2 cellular contexts compared by ENCODE assay signal in genomic region chr5:56567278-56567677, GRCh38.
TF ChIP-seq lines count a peak whose summit lies in the region.

No MANE protein-coding gene starts in this region.

TF ChIP-seq in GM23338, 12 proteins besides CTCF, POLR2A, EP300 and RAD21 (continued from another document):
- no peak for TF ChIP-seq REST (IDR thresholded peaks at IDR 0.05; ENCODE audit: unreplicated experiment)
- no peak for TF ChIP-seq POLR2AphosphoS5 (IDR thresholded peaks at IDR 0.05; ENCODE audit: low read depth)
- TF ChIP-seq CREB1 (CRISPR knock-in tag; IDR thresholded peaks at IDR 0.05; ENCODE audit: low read depth): no peak
- no peak for TF ChIP-seq ZNF331 (CRISPR knock-in tag; IDR thresholded peaks at IDR 0.05; ENCODE audit: low read depth)

TF ChIP-seq in GM12878, 131 proteins besides CTCF, POLR2A, EP300 and RAD21 (continued from another document):
- TF ChIP-seq SKIL (IDR thresholded peaks at IDR 0.05; ENCODE audit: low read depth, poor library complexity, severe bottlenecking): no peak
- TF ChIP-seq CBX3 (IDR thresholded peaks at IDR 0.05; ENCODE audit: borderline replicate concordance, low read depth): no peak
- no peak for TF ChIP-seq SMAD1 (IDR thresholded peaks at IDR 0.05; ENCODE audit: low read depth, partially characterized antibody)
- TF ChIP-seq RB1 (IDR thresholded peaks at IDR 0.05; ENCODE audit: borderline replicate concordance): no peak
- TF ChIP-seq MTA3 (IDR thresholded peaks at IDR 0.05; ENCODE audit: borderline replicate concordance, low read length): no peak
